1 cellular context compared by ENCODE assay signal in genomic region chrX:119501511-119502148, GRCh38.
TF ChIP-seq lines count a peak whose summit lies in the region.

No MANE protein-coding gene starts in this region.

TF ChIP-seq in IMR-90, 13 proteins besides CTCF, POLR2A, EP300 and RAD21:
- TF ChIP-seq CHD1 (IDR thresholded peaks at IDR 0.05; ENCODE audit: low read depth, low read length) (no peak), USF2 (IDR thresholded peaks at IDR 0.05; ENCODE audit: low read depth, low read length) (no peak), RFX5 (IDR thresholded peaks at IDR 0.05; ENCODE audit: low read depth, low read length) (no peak), BHLHE40 (IDR thresholded peaks at IDR 0.05; ENCODE audit: low read depth, low read length) (no peak), MXI1 (IDR thresholded peaks at IDR 0.05; ENCODE audit: borderline replicate concordance, low read depth, low read length) (no peak), MAFK (IDR thresholded peaks at IDR 0.05; ENCODE audit: low read depth, low read length) (no peak), CEBPB (IDR thresholded peaks at IDR 0.05; ENCODE audit: low read depth, low read length) (no peak), FOS (IDR thresholded peaks at IDR 0.05; ENCODE audit: low read depth, low read length) (no peak), NFE2L2 (IDR thresholded peaks at IDR 0.05; ENCODE audit: low read depth, low read length) (no peak), RCOR1 (IDR thresholded peaks at IDR 0.05; ENCODE audit: insufficient replicate concordance, low read length) (no peak), ELK1 (IDR thresholded peaks at IDR 0.05; ENCODE audit: borderline replicate concordance, low read depth, low read length) (no peak), SMC3 (IDR thresholded peaks at IDR 0.05; ENCODE audit: low read depth, low read length) (no peak), MAZ (IDR thresholded peaks at IDR 0.05; ENCODE audit: borderline replicate concordance, low read depth, low read length) (no peak)
